11 cellular contexts compared by ENCODE assay signal in the genomic region with DNA sequence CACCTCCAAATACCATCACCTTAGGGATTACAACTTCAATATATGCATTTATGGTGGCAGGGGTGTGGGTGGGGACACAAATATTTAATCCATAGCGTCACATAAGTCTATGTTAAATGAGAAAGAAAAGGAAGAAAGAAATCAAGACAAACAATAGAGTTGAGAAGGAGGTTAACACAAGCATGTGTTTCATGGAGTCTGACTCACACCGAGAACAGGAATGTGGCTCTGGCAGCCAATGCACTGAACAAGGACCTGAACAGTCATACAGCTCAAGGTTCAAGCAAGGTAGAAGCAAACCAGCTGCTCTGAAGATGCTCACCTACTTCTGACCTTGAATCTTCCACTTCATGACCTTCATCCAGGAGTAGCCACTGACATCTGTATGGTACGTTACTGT. TPM values are rescaled to one million over a fixed set of nuclear protein-coding genes. Genes with fewer than 3 reads are reported as not detected.
DNase-seq lines count a peak whose midpoint lies in the region; TF ChIP-seq lines count a peak whose summit lies in the region.
"Had no signal": no experiment of that assay in that cellular context is flagged by ENCODE, and none has a peak within 500 bp of the region (broad histone marks: within the 10 kb centered on the region; RNA-seq: fewer than 3 reads in every experiment).

No MANE protein-coding gene starts in this region.

- TF ChIP-seq CTCF in astrocyte of the spinal cord (IDR thresholded peaks at IDR 0.05; ENCODE audit: low read depth, low read length), result no peak

- DNase-seq in HT1080 (ENCODE audit: low read depth), result peak; percentile 68
- DNase-seq in astrocyte of the spinal cord (ENCODE audit: low read depth, low spot score), result peak; percentile 85
- DNase-seq in iris pigment epithelial cell (ENCODE audit: low read depth), result peak; percentile 94
- DNase-seq in NCI-H69 (lab: John Stamatoyannopoulos, UW), result no peak
- DNase-seq in NCI-H345 treated with DMSO at 0.1 percent for 48 hours (lab: John Stamatoyannopoulos, UW; ENCODE audit: unreplicated experiment), result no peak
- no peak for DNase-seq in activated naive CD4-positive, alpha-beta T cell (lab: John Stamatoyannopoulos, UW)
- DNase-seq: activated naive CD4-positive, alpha-beta T cell treated with Interleukin-2 at 50 U/mL for 16 hours; KG1; stimulated activated CD4-positive, alpha-beta T cell treated with anti-CD3 and anti-CD28 coated beads, Interleukin-4, amount 100 ng/mL, for 1 hour had no signal

- no peak overlapping the region for H3K4me3 ChIP-seq in astrocyte of the spinal cord (ENCODE audit: low read depth, low read length)

- in situ Hi-C loops in astrocyte of the spinal cord (cut with HindIII; ENCODE audit: low sequenced_read_pairs), result no loop called here

- peak overlapping the region; percentile 19 for H3K27ac ChIP-seq in temporal lobe (ENCODE audit: low read depth, low read length)

RNA-seq across cellular contexts. Expression of gene LPIN1, which starts 36.2 kb away (rescaled TPM):
- 38.3 and 38.5 TPM in 2 replicates for total RNA-seq in HT1080 (2014; rRNA removed; shearing (Covaris generic))
- 23.8 and 27.4 TPM in 2 replicates for polyA plus RNA-seq in HT1080 (2015; cell fraction: cytosol; rRNA removed)
- 63.2 and 72.4 TPM in 2 replicates for polyA plus RNA-seq in HT1080 (2015; cell fraction: nucleus; rRNA removed)
- total RNA-seq in temporal lobe, result 25.6 TPM

RNA-seq across cellular contexts. Expression of gene NTSR2, which starts 40.2 kb away (rescaled TPM):
- not detected in 2 replicates for total RNA-seq in HT1080 (2014; rRNA removed; shearing (Covaris generic))
- polyA plus RNA-seq in HT1080 (2015; cell fraction: cytosol; rRNA removed), result not detected in 2 replicates
- not detected in 2 replicates for polyA plus RNA-seq in HT1080 (2015; cell fraction: nucleus; rRNA removed)
- 0.25 TPM for total RNA-seq in temporal lobe
- total RNA-seq: glomerular endothelial cell had no signal

Comparison
In these comparisons a context has a peak if more than half of its experiments do, and no peak if none do; other contexts are left out.
1. DNase-seq: peak in HT1080 (single experiment), astrocyte of the spinal cord (single experiment) and iris pigment epithelial cell (single experiment); none in NCI-H69 (single experiment), NCI-H345 treated with DMSO at 0.1 percent for 48 hours (single experiment) and activated naive CD4-positive, alpha-beta T cell (0 of 4).